In the genomic region with DNA sequence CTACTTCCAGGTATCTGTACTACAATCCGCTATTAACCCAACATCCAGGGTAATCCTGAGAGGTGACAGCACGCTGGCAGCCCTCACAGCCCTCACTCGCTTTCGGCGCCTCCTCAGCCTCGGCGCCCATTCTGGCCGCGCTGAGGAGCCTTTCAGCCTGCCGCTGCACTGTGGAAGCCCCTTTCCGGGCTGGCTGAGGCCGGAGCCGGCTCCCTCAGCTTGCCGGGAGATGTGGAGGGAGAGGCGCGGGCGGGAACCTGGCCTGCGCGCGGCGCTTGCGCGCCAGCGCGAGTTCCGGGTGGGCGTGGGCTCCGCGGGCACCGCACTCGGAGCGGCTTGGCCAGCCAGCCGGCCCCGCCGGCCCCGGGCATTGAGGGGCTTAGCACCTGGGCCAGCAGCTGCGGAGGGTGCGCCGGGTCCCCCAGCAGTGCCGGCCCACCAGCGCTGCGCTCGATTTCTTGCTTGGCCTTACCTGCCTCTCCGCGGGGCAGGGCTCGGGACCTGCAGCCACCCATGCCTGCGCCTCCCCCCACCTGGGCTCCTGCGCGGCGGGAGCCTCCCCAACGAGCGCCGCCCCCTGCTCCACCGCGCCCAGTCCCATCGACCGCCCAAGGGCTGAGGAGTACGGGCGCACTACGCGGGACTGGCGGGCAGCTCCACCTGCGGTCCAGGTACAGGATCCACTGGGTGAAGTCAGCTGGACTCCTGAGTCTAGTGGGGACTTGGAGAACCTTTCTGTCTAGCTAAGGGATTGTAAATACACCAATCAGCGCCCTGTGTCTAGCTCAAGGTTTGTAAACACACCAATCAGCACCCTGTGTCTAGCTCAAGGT, we compare ENCODE assay signal across 9 cellular contexts.
DNase-seq lines count a peak whose midpoint lies in the region; ATAC-seq and TF ChIP-seq lines count a peak whose summit lies in the region.
"Had no signal": no experiment of that assay in that cellular context is flagged by ENCODE, and none has a peak within 500 bp of the region (broad histone marks: within the 10 kb centered on the region; RNA-seq: fewer than 3 reads in every experiment).

No MANE protein-coding gene starts in this region.

- H3K9me3 ChIP-seq in neuronal stem cell (replicated peaks in 1 of 2; ENCODE audit: control insufficient read depth in 2 of 2, insufficient read depth in 1 of 2, low read depth in 1 of 2, low read length in 2 of 2) = no peaks in the 10 kb centered on the region
- H3K9me3 ChIP-seq in MM.1S (replicated peaks; ENCODE audit: insufficient read depth, low read length) = no peaks in the 10 kb centered on the region

- H2BK120ac ChIP-seq in neuronal stem cell (ENCODE audit: low read depth, low read length) = no peak overlapping the region

- no peak overlapping the region for H3K27ac ChIP-seq in neuronal stem cell (replicated peaks; ENCODE audit: low read length)
- H3K27ac ChIP-seq in MM.1S (ENCODE audit: low read length) = no peak overlapping the region

- no peak overlapping the region for H4K91ac ChIP-seq in neuronal stem cell (ENCODE audit: low read depth, low read length, poor library complexity)

- H2AFZ ChIP-seq in neuronal stem cell (ENCODE audit: low read length) = no peak overlapping the region
- H2AFZ ChIP-seq in MM.1S (ENCODE audit: low read length) = no peak overlapping the region

- H3K9ac ChIP-seq in neuronal stem cell (ENCODE audit: low read depth, low read length, poor library complexity) (no peak overlapping the region), MM.1S (ENCODE audit: low read length) (no peak overlapping the region)

- peak; percentile 72 for ATAC-seq in GM19438 (IDR thresholded peaks at IDR 0.05; ENCODE audit: low read depth, unreplicated experiment)
- ATAC-seq in SK-N-SH treated with all-trans-retinoic acid at 6 μM for 48 hours = peak; percentile 90
- ATAC-seq: K562 had no signal

- no peak overlapping the region for H2BK5ac ChIP-seq in neuronal stem cell (ENCODE audit: low read length)

- no peak overlapping the region for H2BK15ac ChIP-seq in neuronal stem cell (ENCODE audit: low read length)

- WGBS in neuronal stem cell (ENCODE audit: extremely low coverage in 2 of 2, insufficient read length in 2 of 2, insufficient replicate concordance in 1 of 2), 2 donors = no CpG with 5 or more reads among the region's 64 CpGs

- TF ChIP-seq CTCF in MM.1S (IDR thresholded peaks at IDR 0.05; ENCODE audit: low read length) = no peak

- no peak overlapping the region for H2AK5ac ChIP-seq in neuronal stem cell (ENCODE audit: low read depth, low read length)

- H3K18ac ChIP-seq in neuronal stem cell (ENCODE audit: low read length) = no peak overlapping the region

- no peaks in the 10 kb centered on the region for H4K20me1 ChIP-seq in MM.1S (ENCODE audit: insufficient read depth, low read length)

- no peak overlapping the region for H3K4me2 ChIP-seq in neuronal stem cell (ENCODE audit: insufficient read depth, low read length, poor library complexity, severe bottlenecking)
- H3K4me2 ChIP-seq in MM.1S (ENCODE audit: low read depth, low read length) = no peak overlapping the region

- peak; percentile 38 to 43 for DNase-seq in erythroblast (lab: John Stamatoyannopoulos, UW)
- DNase-seq in neuronal stem cell (ENCODE audit: low spot score) = no peak
- DNase-seq in SIG-M5 (lab: John Stamatoyannopoulos, UW) = no peak
- DNase-seq in KG1 (lab: John Stamatoyannopoulos, UW) = no peak
- DNase-seq in MM.1S = no peak
- DNase-seq in NCI-H82 (lab: John Stamatoyannopoulos, UW) = no peak

- no peak overlapping the region for H2BK12ac ChIP-seq in neuronal stem cell (ENCODE audit: low read length)

- H3K79me1 ChIP-seq in neuronal stem cell (ENCODE audit: low read depth, low read length) = no peaks in the 10 kb centered on the region

- H3K4me1 ChIP-seq in neuronal stem cell (ENCODE audit: control insufficient read depth in 2 of 2, insufficient read depth in 1 of 2, low read depth in 1 of 2, low read length in 2 of 2) (no peaks in the 10 kb centered on the region), MM.1S (ENCODE audit: low read length) (no peaks in the 10 kb centered on the region)

- TF ChIP-seq POLR2A in erythroblast (IDR thresholded peaks at IDR 0.05; ENCODE audit: low read length) = no peak

- peak overlapping the region; percentile 56 for H3K14ac ChIP-seq in neuronal stem cell (ENCODE audit: low read length)

- H3K4me3 ChIP-seq in neuronal stem cell (ENCODE audit: low read length in 2 of 2) (no peak overlapping the region), MM.1S (ENCODE audit: low read length) (no peak overlapping the region)
- H3K4me3 ChIP-seq: K562 had no signal

- no peak overlapping the region for H4K8ac ChIP-seq in neuronal stem cell (ENCODE audit: low read depth, low read length)

- no peak overlapping the region for H3K4ac ChIP-seq in neuronal stem cell (ENCODE audit: low read length)

- H3K79me2 ChIP-seq in MM.1S (ENCODE audit: low read length) = no peaks in the 10 kb centered on the region

- H3K9me2 ChIP-seq in MM.1S (replicated peaks; ENCODE audit: insufficient read depth, low read length) = no peaks in the 10 kb centered on the region

- no peak overlapping the region for H3K23ac ChIP-seq in neuronal stem cell (ENCODE audit: low read depth, low read length, poor library complexity)

- H3F3A ChIP-seq in MM.1S (ENCODE audit: insufficient read depth, low read length) = no peaks in the 10 kb centered on the region

- H3K27me3 ChIP-seq in neuronal stem cell (ENCODE audit: control insufficient read depth in 3 of 3, insufficient read depth in 3 of 3, low read depth in 1 of 3, low read length in 3 of 3) (no peaks in the 10 kb centered on the region), MM.1S (replicated peaks; ENCODE audit: insufficient read depth, low read length) (no peaks in the 10 kb centered on the region)

- H3K36me3 ChIP-seq in neuronal stem cell (replicated peaks in 1 of 2; ENCODE audit: control insufficient read depth in 2 of 2, insufficient read depth in 2 of 2, low read length in 2 of 2) = no peaks in the 10 kb centered on the region
- no peaks in the 10 kb centered on the region for H3K36me3 ChIP-seq in MM.1S (replicated peaks; ENCODE audit: insufficient read depth, low read length)

TF ChIP-seq in SK-N-SH treated with all-trans-retinoic acid at 6 μM for 48 hours, 23 proteins besides CTCF, POLR2A, EP300 and RAD21:
- TF ChIP-seq ZFP3 (CRISPR knock-in tag; IDR thresholded peaks at IDR 0.05) = peak; percentile 78
- no peak for TF ChIP-seq TCF4 (CRISPR knock-in tag; IDR thresholded peaks at IDR 0.05; ENCODE audit: borderline replicate concordance)

Comparison
In these comparisons a context has a peak if more than half of its experiments do, and no peak if none do; other contexts are left out.
1. DNase-seq: peak in erythroblast (2 of 2); none in neuronal stem cell (single experiment), SIG-M5 (single experiment), KG1 (single experiment), MM.1S (single experiment) and NCI-H82 (single experiment).